In the genomic region with DNA sequence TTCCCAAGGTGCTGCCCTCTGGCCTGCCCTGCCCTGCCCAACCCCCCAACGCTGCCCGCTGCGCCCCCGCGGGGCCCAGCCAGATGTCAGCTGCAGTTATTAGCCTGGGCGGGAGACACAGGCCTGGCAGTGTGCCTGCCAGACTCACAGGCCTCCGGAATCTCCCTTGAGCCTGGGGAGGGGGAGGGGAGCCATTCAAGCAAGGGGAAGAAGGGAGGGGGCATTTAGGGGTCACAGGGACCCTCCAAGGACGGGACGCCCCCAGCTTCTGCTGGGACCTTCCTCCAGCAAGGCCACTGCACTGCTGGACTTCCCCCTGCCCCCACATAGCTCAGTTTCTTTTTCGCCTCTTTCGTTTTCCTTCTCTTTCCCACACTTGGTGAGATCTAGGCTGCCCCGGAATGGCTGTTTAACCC, we compare ENCODE assay signal across 8 cellular contexts. TPM values are rescaled to one million over a fixed set of nuclear protein-coding genes. Genes with fewer than 3 reads are reported as not detected.
DNase-seq lines count a peak whose midpoint lies in the region; ATAC-seq lines count a peak whose summit lies in the region.

No MANE protein-coding gene starts in this region.

- in situ Hi-C loops in SK-MEL-5 (cut with HindIII; ENCODE audit: low pct_unique_long_range_greater_than_20kb, low sequenced_read_pairs): no loop called here

- DNase-seq in CMK (ENCODE audit: low read depth): peak; percentile 79
- peak; percentile 79 for DNase-seq in HCEC 1CT
- DNase-seq in SK-MEL-5 (ENCODE audit: low read depth, low spot score): peak; percentile 61
- DNase-seq in cerebellar cortex (ENCODE audit: low spot score): peak; percentile 53
- peak; percentile 91 to 92 for DNase-seq in left colon
- DNase-seq in stimulated activated effector memory CD8-positive, alpha-beta T cell treated with anti-CD3 and anti-CD28 coated beads, Interleukin-12 subunit alpha, Interleukin-12 subunit beta, amount 100 ng/mL, for 72 hours (ENCODE audit: low spot score in 2 of 2): peak in 1 of 2 donors; percentile 83
- DNase-seq in NCI-H526 treated with DMSO at 0.1 percent for 48 hours (lab: John Stamatoyannopoulos, UW): no peak

- peak overlapping the region; percentile 98 for H3K4me3 Mint-ChIP-seq in stimulated activated effector memory CD8-positive, alpha-beta T cell treated with anti-CD3 and anti-CD28 coated beads, Interleukin-12 subunit alpha, Interleukin-12 subunit beta, amount 100 ng/mL, for 72 hours

- H3K9me3 Mint-ChIP-seq in stimulated activated effector memory CD8-positive, alpha-beta T cell treated with anti-CD3 and anti-CD28 coated beads, Interleukin-12 subunit alpha, Interleukin-12 subunit beta, amount 100 ng/mL, for 72 hours: no peaks in the 10 kb centered on the region

- ATAC-seq in left colon (peak; percentile 12), GM21390 (IDR thresholded peaks at IDR 0.05; ENCODE audit: unreplicated experiment) (no peak)
- ATAC-seq in stimulated activated effector memory CD8-positive, alpha-beta T cell treated with anti-CD3 and anti-CD28 coated beads, Interleukin-12 subunit alpha, Interleukin-12 subunit beta, amount 100 ng/mL, for 72 hours: no peak

- peaks cover 49% of the 10 kb centered on the region for H3K36me3 Mint-ChIP-seq in stimulated activated effector memory CD8-positive, alpha-beta T cell treated with anti-CD3 and anti-CD28 coated beads, Interleukin-12 subunit alpha, Interleukin-12 subunit beta, amount 100 ng/mL, for 72 hours

- peaks cover 22% of the 10 kb centered on the region for H3K4me1 Mint-ChIP-seq in stimulated activated effector memory CD8-positive, alpha-beta T cell treated with anti-CD3 and anti-CD28 coated beads, Interleukin-12 subunit alpha, Interleukin-12 subunit beta, amount 100 ng/mL, for 72 hours

- H3K27ac Mint-ChIP-seq in stimulated activated effector memory CD8-positive, alpha-beta T cell treated with anti-CD3 and anti-CD28 coated beads, Interleukin-12 subunit alpha, Interleukin-12 subunit beta, amount 100 ng/mL, for 72 hours: peak overlapping the region; percentile 96

- intact Hi-C loops in left colon (cut with DNase I, micrococcal nuclease): no loop called here

RNA-seq across cellular contexts. Expression of gene JUNB, which starts 2.6 kb away (rescaled TPM):
- total RNA-seq in SK-MEL-5 (2014; rRNA removed; shearing (Covaris generic)): 30.1 and 30.7 TPM in 2 replicates
- 71.2 and 80.8 TPM in 2 replicates for polyA plus RNA-seq in SK-MEL-5 (2015; cell fraction: cytosol; rRNA removed)
- polyA plus RNA-seq in SK-MEL-5 (2015; cell fraction: nucleus; rRNA removed): 21.7 and 32.6 TPM in 2 replicates
- total RNA-seq in left colon: 100 to 1,000 TPM; 169 to 314 TPM

RNA-seq across cellular contexts. Expression of gene PRDX2, which starts 12.9 kb away (rescaled TPM):
- not detected in 2 replicates for total RNA-seq in SK-MEL-5 (2014; rRNA removed; shearing (Covaris generic))
- polyA plus RNA-seq in SK-MEL-5 (2015; cell fraction: cytosol; rRNA removed): 0.96 TPM in 1 of 2 replicates, not detected in the other
- polyA plus RNA-seq in SK-MEL-5 (2015; cell fraction: nucleus; rRNA removed): not detected in 2 replicates
- total RNA-seq in left colon: 100 to 1,000 TPM; 249 to 298 TPM

RNA-seq across cellular contexts. Expression of gene THSD8, which starts 13.2 kb away (rescaled TPM):
- 4.7 TPM in 1 of 2 replicates, not detected in the other for total RNA-seq in SK-MEL-5 (2014; rRNA removed; shearing (Covaris generic))
- not detected in 2 replicates for polyA plus RNA-seq in SK-MEL-5 (2015; cell fraction: cytosol; rRNA removed)
- not detected in 2 replicates for polyA plus RNA-seq in SK-MEL-5 (2015; cell fraction: nucleus; rRNA removed)
- total RNA-seq in left colon: 1 to 10 TPM; 3.2 to 4.4 TPM

RNA-seq across cellular contexts. Expression of gene HOOK2, which starts 13.3 kb away (rescaled TPM):
- 4.9 and 5.7 TPM in 2 replicates for total RNA-seq in SK-MEL-5 (2014; rRNA removed; shearing (Covaris generic))
- polyA plus RNA-seq in SK-MEL-5 (2015; cell fraction: cytosol; rRNA removed): 4.0 and 7.5 TPM in 2 replicates
- 41.9 and 51.4 TPM in 2 replicates for polyA plus RNA-seq in SK-MEL-5 (2015; cell fraction: nucleus; rRNA removed)
- 10 to 100 TPM; 58.3 to 83.1 TPM for total RNA-seq in left colon

RNA-seq across cellular contexts. Expression of gene RNASEH2A, which starts 17.7 kb away (rescaled TPM):
- 27.6 and 29.2 TPM in 2 replicates for total RNA-seq in SK-MEL-5 (2014; rRNA removed; shearing (Covaris generic))
- 26.5 and 37.6 TPM in 2 replicates for polyA plus RNA-seq in SK-MEL-5 (2015; cell fraction: cytosol; rRNA removed)
- polyA plus RNA-seq in SK-MEL-5 (2015; cell fraction: nucleus; rRNA removed): 23.9 and 36.8 TPM in 2 replicates
- 10 to 100 TPM in 1 of 2 donors, 1 to 10 TPM in 1; 5.7 to 10.9 TPM for total RNA-seq in left colon

Comparison
In these comparisons a context has a peak if more than half of its experiments do, and no peak if none do; other contexts are left out.
1. RNA of gene PRDX2, which starts 12.9 kb away (total RNA-seq): 249 to 298 TPM in left colon; not detected in SK-MEL-5; every median in the first group is over 100 times any median in the second.